In genomic region chr15:78241017-78241416, GRCh38 we compare ENCODE assay signal across 9 cellular contexts. TPM values are rescaled to one million over a fixed set of nuclear protein-coding genes. Genes with fewer than 3 reads are reported as not detected.
DNase-seq lines count a peak whose midpoint lies in the region; ATAC-seq and TF ChIP-seq lines count a peak whose summit lies in the region.
"Had no signal": no experiment of that assay in that cellular context is flagged by ENCODE, and none has a peak within 500 bp of the region (broad histone marks: within the 10 kb centered on the region; RNA-seq: fewer than 3 reads in every experiment).

No MANE protein-coding gene starts in this region.

- DNase-seq in COR-L47 (lab: John Stamatoyannopoulos, UW) (peak; percentile 66), NT2/D1 (ENCODE audit: low read depth, low spot score) (peak; percentile 82), epithelial cell of esophagus (ENCODE audit: low read depth) (peak; percentile 76), myocyte (ENCODE audit: low read depth) (peak; percentile 82)
- DNase-seq in activated CD8-positive, alpha-beta memory T cell treated with anti-CD3 and anti-CD28 coated beads, Interleukin-2, amount 50 U/mL, for 4 hours: peak; percentile 86
- peak; percentile 95 for DNase-seq in stimulated activated CD8-positive, alpha-beta memory T cell treated with anti-CD3 and anti-CD28 coated beads, Interleukin-4, amount 100 ng/mL, for 48 hours

- peaks cover 15% of the 10 kb centered on the region for H3K4me1 ChIP-seq in NT2/D1 (ENCODE audit: insufficient read depth, insufficient read length)

- TF ChIP-seq CTCF in epithelial cell of esophagus (IDR thresholded peaks at IDR 0.05; ENCODE audit: insufficient read depth, low read depth, low read length, missing control alignments): peak; percentile 84

- H3K9me3 ChIP-seq in NT2/D1 (ENCODE audit: insufficient read depth, low read length): no peaks in the 10 kb centered on the region

- H3K4me3 ChIP-seq in NT2/D1 (ENCODE audit: insufficient read length, low read depth) (no peak overlapping the region), epithelial cell of esophagus (ENCODE audit: low read length) (no peak overlapping the region)

- peak overlapping the region; percentile 28 for H3K9ac ChIP-seq in NT2/D1 (ENCODE audit: insufficient read length, low read depth)

- ATAC-seq in HG02970 (IDR thresholded peaks at IDR 0.05; ENCODE audit: low FRiP score, unreplicated experiment): peak; percentile 49
- ATAC-seq in GM19035 (IDR thresholded peaks at IDR 0.05; ENCODE audit: unreplicated experiment): no peak

- H3K27me3 ChIP-seq in NT2/D1 (ENCODE audit: insufficient read depth, insufficient read length): no peaks in the 10 kb centered on the region

- no peaks in the 10 kb centered on the region for H3K36me3 ChIP-seq in NT2/D1 (ENCODE audit: insufficient read depth, insufficient read length, low read length)

RNA-seq across cellular contexts. Expression of gene ACSBG1, which starts 6.7 kb away (rescaled TPM):
- total RNA-seq in myocyte: 2.9 and 5.2 TPM in 2 replicates
- polyA plus RNA-seq in myocyte (2012): 0.68 TPM
- total RNA-seq: T-helper 2 cell treated with Interferon-gamma antibody and Interleukin-4, amounts not matched to agents 100 ng/mL and 5 ng/mL, for 36 hours had no signal

RNA-seq across cellular contexts. Expression of gene DNAJA4, which starts 23.3 kb away (rescaled TPM):
- total RNA-seq in myocyte: 9.8 and 11.6 TPM in 2 replicates
- 7.7 TPM for polyA plus RNA-seq in myocyte (2012)

RNA-seq across cellular contexts. Expression of gene SKIC8, which starts 58.4 kb away (rescaled TPM):
- 49.5 and 56.8 TPM in 2 replicates for total RNA-seq in myocyte
- polyA plus RNA-seq in myocyte (2012): 70.5 TPM
